1 cellular context compared by ENCODE assay signal in the genomic region with DNA sequence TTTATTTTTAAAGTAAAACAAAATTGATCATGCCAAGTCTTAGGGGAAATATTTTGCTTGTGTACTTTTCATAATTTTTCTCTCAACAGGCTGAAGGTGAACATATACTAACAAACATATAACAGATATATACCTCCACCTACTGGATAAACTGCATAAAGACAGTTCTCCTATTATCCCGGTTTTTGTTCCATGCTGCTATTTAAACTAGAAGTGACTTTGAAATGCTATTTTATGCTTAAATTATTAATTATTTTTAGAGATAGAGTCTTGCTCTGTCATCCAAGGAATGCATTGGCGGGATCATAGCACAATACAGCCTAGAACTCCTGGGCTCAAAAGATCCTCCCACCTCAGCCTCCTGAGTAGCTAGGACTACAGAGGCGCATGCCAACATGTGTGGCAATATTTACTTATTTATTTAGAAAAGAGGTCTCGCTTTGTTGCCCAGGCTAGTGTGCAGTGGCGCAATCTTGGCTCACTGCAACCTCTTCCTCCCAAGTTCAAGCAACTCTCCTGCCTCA.
TF ChIP-seq lines count a peak whose summit lies in the region.

No MANE protein-coding gene starts in this region.

TF ChIP-seq in HepG2, 621 proteins besides CTCF, POLR2A, EP300 and RAD21 (continued from another document and continues in another):
- TF ChIP-seq PAX8 (CRISPR knock-in tag; IDR thresholded peaks at IDR 0.05; ENCODE audit: borderline replicate concordance) (no peak), IRF2 (CRISPR knock-in tag; IDR thresholded peaks at IDR 0.05) (0 out of 2 replicates have a peak, but pooled peaks have one; percentile 44), ZNF616 (CRISPR knock-in tag; IDR thresholded peaks at IDR 0.05; ENCODE audit: low read depth) (no peak), ZNF644 (CRISPR knock-in tag; IDR thresholded peaks at IDR 0.05; ENCODE audit: low read depth) (0 out of 2 replicates have a peak, but pooled peaks have one; percentile 37), ZBTB42 (CRISPR knock-in tag; IDR thresholded peaks at IDR 0.05) (no peak), ZNF530 (CRISPR knock-in tag; IDR thresholded peaks at IDR 0.05; ENCODE audit: low read depth) (no peak), SSRP1 (CRISPR knock-in tag; IDR thresholded peaks at IDR 0.05) (no peak), HDAC1 (CRISPR knock-in tag; IDR thresholded peaks at IDR 0.05) (peak; percentile 24; the same call in 1 of the 2 replicates), SRY (CRISPR knock-in tag; IDR thresholded peaks at IDR 0.05) (no peak), CBX2 (IDR thresholded peaks at IDR 0.05; ENCODE audit: low read depth, low read length) (no peak), CBX2 (CRISPR knock-in tag; IDR thresholded peaks at IDR 0.05; ENCODE audit: low read depth) (no peak), SUZ12 (IDR thresholded peaks at IDR 0.05; ENCODE audit: low read depth, low read length) (no peak), ZNF788 (CRISPR knock-in tag; IDR thresholded peaks at IDR 0.05; ENCODE audit: borderline replicate concordance) (peak; percentile 57; the same call in 1 of the 2 replicates), ZNF260 (CRISPR knock-in tag; IDR thresholded peaks at IDR 0.05; ENCODE audit: borderline replicate concordance, low read depth) (no peak), ZNF432 (CRISPR knock-in tag; IDR thresholded peaks at IDR 0.05; ENCODE audit: borderline replicate concordance) (no peak), ZNF343 (CRISPR knock-in tag; IDR thresholded peaks at IDR 0.05) (no peak), HNRNPLL (IDR thresholded peaks at IDR 0.05; ENCODE audit: low read depth, low read length, poor library complexity, severe bottlenecking) (no peak), ZNF296 (CRISPR knock-in tag; conservative IDR thresholded peaks at IDR 0.05) (no peak), MYC (CRISPR knock-in tag; IDR thresholded peaks at IDR 0.05; ENCODE audit: borderline replicate concordance) (no peak; the same call in 1 of the 2 replicates), ZNF724P (CRISPR knock-in tag; IDR thresholded peaks at IDR 0.05; ENCODE audit: borderline replicate concordance) (no peak), TBX2 (CRISPR knock-in tag; IDR thresholded peaks at IDR 0.05; ENCODE audit: borderline replicate concordance) (peak; percentile 40; the same call in 1 of the 2 replicates), CCDC6 (CRISPR knock-in tag; IDR thresholded peaks at IDR 0.05) (no peak), DPF2 (CRISPR knock-in tag; IDR thresholded peaks at IDR 0.05; ENCODE audit: borderline replicate concordance, low read depth) (0 out of 2 replicates have a peak, but pooled peaks have one; percentile 35), ZNF543 (CRISPR knock-in tag; IDR thresholded peaks at IDR 0.05) (no peak), ZNF431 (CRISPR knock-in tag; IDR thresholded peaks at IDR 0.05; ENCODE audit: borderline replicate concordance, low read depth) (no peak), ZNF547 (CRISPR knock-in tag; IDR thresholded peaks at IDR 0.05) (no peak), ESRRA (CRISPR knock-in tag; IDR thresholded peaks at IDR 0.05; ENCODE audit: low read depth) (no peak), FOXJ3 (CRISPR knock-in tag; IDR thresholded peaks at IDR 0.05; ENCODE audit: borderline replicate concordance) (peak; percentile 79), CCAR2 (optimal IDR thresholded peaks at IDR 0.05; ENCODE audit: low read depth, low read length) (no peak), ZSCAN22 (CRISPR knock-in tag; IDR thresholded peaks at IDR 0.05) (no peak), IRX3 (CRISPR knock-in tag; IDR thresholded peaks at IDR 0.05; ENCODE audit: borderline replicate concordance, low read depth) (no peak), SOX6 (IDR thresholded peaks at IDR 0.05) (no peak), SOX6 (CRISPR knock-in tag; IDR thresholded peaks at IDR 0.05) (peak; percentile 90)
- TF ChIP-seq, protein P1, sequence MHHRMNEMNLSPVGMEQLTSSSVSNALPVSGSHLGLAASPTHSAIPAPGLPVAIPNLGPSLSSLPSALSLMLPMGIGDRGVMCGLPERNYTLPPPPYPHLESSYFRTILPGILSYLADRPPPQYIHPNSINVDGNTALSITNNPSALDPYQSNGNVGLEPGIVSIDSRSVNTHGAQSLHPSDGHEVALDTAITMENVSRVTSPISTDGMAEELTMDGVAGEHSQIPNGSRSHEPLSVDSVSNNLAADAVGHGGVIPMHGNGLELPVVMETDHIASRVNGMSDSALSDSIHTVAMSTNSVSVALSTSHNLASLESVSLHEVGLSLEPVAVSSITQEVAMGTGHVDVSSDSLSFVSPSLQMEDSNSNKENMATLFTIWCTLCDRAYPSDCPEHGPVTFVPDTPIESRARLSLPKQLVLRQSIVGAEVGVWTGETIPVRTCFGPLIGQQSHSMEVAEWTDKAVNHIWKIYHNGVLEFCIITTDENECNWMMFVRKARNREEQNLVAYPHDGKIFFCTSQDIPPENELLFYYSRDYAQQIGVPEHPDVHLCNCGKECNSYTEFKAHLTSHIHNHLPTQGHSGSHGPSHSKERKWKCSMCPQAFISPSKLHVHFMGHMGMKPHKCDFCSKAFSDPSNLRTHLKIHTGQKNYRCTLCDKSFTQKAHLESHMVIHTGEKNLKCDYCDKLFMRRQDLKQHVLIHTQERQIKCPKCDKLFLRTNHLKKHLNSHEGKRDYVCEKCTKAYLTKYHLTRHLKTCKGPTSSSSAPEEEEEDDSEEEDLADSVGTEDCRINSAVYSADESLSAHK (CRISPR knock-in tag; IDR thresholded peaks at IDR 0.05; ENCODE audit: borderline replicate concordance), result no peak
- TF ChIP-seq, protein P2, sequence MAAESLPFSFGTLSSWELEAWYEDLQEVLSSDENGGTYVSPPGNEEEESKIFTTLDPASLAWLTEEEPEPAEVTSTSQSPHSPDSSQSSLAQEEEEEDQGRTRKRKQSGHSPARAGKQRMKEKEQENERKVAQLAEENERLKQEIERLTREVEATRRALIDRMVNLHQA (CRISPR knock-in tag; IDR thresholded peaks at IDR 0.05), result no peak
- TF ChIP-seq, protein P3, sequence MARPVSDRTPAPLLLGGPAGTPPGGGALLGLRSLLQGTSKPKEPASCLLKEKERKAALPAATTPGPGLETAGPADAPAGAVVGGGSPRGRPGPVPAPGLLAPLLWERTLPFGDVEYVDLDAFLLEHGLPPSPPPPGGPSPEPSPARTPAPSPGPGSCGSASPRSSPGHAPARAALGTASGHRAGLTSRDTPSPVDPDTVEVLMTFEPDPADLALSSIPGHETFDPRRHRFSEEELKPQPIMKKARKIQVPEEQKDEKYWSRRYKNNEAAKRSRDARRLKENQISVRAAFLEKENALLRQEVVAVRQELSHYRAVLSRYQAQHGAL (CRISPR knock-in tag; IDR thresholded peaks at IDR 0.05; ENCODE audit: not compliant biosample characterization), result no peak
- TF ChIP-seq, protein P4, sequence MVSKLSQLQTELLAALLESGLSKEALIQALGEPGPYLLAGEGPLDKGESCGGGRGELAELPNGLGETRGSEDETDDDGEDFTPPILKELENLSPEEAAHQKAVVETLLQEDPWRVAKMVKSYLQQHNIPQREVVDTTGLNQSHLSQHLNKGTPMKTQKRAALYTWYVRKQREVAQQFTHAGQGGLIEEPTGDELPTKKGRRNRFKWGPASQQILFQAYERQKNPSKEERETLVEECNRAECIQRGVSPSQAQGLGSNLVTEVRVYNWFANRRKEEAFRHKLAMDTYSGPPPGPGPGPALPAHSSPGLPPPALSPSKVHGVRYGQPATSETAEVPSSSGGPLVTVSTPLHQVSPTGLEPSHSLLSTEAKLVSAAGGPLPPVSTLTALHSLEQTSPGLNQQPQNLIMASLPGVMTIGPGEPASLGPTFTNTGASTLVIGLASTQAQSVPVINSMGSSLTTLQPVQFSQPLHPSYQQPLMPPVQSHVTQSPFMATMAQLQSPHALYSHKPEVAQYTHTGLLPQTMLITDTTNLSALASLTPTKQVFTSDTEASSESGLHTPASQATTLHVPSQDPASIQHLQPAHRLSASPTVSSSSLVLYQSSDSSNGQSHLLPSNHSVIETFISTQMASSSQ (IDR thresholded peaks at IDR 0.05; ENCODE audit: low read depth), result no peak
- TF ChIP-seq, protein P4 (CRISPR knock-in tag; IDR thresholded peaks at IDR 0.05; ENCODE audit: borderline replicate concordance), result no peak
- TF ChIP-seq, protein P5, sequence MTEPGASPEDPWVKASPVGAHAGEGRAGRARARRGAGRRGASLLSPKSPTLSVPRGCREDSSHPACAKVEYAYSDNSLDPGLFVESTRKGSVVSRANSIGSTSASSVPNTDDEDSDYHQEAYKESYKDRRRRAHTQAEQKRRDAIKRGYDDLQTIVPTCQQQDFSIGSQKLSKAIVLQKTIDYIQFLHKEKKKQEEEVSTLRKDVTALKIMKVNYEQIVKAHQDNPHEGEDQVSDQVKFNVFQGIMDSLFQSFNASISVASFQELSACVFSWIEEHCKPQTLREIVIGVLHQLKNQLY (CRISPR knock-in tag; IDR thresholded peaks at IDR 0.05), result no peak
- TF ChIP-seq, protein P6, sequence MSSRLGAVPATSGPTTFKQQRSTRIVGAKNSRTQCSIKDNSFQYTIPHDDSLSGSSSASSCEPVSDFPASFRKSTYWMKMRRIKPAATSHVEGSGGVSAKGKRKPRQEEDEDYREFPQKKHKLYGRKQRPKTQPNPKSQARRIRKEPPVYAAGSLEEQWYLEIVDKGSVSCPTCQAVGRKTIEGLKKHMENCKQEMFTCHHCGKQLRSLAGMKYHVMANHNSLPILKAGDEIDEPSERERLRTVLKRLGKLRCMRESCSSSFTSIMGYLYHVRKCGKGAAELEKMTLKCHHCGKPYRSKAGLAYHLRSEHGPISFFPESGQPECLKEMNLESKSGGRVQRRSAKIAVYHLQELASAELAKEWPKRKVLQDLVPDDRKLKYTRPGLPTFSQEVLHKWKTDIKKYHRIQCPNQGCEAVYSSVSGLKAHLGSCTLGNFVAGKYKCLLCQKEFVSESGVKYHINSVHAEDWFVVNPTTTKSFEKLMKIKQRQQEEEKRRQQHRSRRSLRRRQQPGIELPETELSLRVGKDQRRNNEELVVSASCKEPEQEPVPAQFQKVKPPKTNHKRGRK (CRISPR knock-in tag; IDR thresholded peaks at IDR 0.05), result no peak
- TF ChIP-seq, protein P7, sequence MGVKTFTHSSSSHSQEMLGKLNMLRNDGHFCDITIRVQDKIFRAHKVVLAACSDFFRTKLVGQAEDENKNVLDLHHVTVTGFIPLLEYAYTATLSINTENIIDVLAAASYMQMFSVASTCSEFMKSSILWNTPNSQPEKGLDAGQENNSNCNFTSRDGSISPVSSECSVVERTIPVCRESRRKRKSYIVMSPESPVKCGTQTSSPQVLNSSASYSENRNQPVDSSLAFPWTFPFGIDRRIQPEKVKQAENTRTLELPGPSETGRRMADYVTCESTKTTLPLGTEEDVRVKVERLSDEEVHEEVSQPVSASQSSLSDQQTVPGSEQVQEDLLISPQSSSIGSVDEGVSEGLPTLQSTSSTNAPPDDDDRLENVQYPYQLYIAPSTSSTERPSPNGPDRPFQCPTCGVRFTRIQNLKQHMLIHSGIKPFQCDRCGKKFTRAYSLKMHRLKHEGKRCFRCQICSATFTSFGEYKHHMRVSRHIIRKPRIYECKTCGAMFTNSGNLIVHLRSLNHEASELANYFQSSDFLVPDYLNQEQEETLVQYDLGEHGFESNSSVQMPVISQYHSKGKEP (CRISPR knock-in tag; IDR thresholded peaks at IDR 0.05), result no peak
- TF ChIP-seq, protein P8, sequence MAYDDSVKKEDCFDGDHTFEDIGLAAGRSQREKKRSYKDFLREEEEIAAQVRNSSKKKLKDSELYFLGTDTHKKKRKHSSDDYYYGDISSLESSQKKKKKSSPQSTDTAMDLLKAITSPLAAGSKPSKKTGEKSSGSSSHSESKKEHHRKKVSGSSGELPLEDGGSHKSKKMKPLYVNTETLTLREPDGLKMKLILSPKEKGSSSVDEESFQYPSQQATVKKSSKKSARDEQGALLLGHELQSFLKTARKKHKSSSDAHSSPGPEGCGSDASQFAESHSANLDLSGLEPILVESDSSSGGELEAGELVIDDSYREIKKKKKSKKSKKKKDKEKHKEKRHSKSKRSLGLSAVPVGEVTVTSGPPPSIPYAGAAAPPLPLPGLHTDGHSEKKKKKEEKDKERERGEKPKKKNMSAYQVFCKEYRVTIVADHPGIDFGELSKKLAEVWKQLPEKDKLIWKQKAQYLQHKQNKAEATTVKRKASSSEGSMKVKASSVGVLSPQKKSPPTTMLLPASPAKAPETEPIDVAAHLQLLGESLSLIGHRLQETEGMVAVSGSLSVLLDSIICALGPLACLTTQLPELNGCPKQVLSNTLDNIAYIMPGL (CRISPR knock-in tag; IDR thresholded peaks at IDR 0.05; ENCODE audit: borderline replicate concordance in 1 of 2, low read depth in 1 of 2), result no peak
- TF ChIP-seq, protein P9, sequence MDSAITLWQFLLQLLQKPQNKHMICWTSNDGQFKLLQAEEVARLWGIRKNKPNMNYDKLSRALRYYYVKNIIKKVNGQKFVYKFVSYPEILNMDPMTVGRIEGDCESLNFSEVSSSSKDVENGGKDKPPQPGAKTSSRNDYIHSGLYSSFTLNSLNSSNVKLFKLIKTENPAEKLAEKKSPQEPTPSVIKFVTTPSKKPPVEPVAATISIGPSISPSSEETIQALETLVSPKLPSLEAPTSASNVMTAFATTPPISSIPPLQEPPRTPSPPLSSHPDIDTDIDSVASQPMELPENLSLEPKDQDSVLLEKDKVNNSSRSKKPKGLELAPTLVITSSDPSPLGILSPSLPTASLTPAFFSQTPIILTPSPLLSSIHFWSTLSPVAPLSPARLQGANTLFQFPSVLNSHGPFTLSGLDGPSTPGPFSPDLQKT (CRISPR knock-in tag; IDR thresholded peaks at IDR 0.05; ENCODE audit: borderline replicate concordance), result no peak
- TF ChIP-seq, protein P10, sequence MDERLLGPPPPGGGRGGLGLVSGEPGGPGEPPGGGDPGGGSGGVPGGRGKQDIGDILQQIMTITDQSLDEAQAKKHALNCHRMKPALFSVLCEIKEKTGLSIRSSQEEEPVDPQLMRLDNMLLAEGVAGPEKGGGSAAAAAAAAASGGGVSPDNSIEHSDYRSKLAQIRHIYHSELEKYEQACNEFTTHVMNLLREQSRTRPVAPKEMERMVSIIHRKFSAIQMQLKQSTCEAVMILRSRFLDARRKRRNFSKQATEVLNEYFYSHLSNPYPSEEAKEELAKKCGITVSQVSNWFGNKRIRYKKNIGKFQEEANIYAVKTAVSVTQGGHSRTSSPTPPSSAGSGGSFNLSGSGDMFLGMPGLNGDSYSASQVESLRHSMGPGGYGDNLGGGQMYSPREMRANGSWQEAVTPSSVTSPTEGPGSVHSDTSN (CRISPR knock-in tag; IDR thresholded peaks at IDR 0.05), result no peak
- TF ChIP-seq, protein P11, sequence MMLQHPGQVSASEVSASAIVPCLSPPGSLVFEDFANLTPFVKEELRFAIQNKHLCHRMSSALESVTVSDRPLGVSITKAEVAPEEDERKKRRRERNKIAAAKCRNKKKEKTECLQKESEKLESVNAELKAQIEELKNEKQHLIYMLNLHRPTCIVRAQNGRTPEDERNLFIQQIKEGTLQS (CRISPR knock-in tag; IDR thresholded peaks at IDR 0.05), result no peak
